Comparison of ENCODE assay signal across 9 cellular contexts in genomic region chr15:84816694-84817460, GRCh38. TPM values are rescaled to one million over a fixed set of nuclear protein-coding genes. Genes with fewer than 3 reads are reported as not detected.
DNase-seq lines count a peak whose midpoint lies in the region; ATAC-seq and TF ChIP-seq lines count a peak whose summit lies in the region.
"Had no signal": no experiment of that assay in that cellular context is flagged by ENCODE, and none has a peak within 500 bp of the region (broad histone marks: within the 10 kb centered on the region; RNA-seq: fewer than 3 reads in every experiment).

A gene with protein sequence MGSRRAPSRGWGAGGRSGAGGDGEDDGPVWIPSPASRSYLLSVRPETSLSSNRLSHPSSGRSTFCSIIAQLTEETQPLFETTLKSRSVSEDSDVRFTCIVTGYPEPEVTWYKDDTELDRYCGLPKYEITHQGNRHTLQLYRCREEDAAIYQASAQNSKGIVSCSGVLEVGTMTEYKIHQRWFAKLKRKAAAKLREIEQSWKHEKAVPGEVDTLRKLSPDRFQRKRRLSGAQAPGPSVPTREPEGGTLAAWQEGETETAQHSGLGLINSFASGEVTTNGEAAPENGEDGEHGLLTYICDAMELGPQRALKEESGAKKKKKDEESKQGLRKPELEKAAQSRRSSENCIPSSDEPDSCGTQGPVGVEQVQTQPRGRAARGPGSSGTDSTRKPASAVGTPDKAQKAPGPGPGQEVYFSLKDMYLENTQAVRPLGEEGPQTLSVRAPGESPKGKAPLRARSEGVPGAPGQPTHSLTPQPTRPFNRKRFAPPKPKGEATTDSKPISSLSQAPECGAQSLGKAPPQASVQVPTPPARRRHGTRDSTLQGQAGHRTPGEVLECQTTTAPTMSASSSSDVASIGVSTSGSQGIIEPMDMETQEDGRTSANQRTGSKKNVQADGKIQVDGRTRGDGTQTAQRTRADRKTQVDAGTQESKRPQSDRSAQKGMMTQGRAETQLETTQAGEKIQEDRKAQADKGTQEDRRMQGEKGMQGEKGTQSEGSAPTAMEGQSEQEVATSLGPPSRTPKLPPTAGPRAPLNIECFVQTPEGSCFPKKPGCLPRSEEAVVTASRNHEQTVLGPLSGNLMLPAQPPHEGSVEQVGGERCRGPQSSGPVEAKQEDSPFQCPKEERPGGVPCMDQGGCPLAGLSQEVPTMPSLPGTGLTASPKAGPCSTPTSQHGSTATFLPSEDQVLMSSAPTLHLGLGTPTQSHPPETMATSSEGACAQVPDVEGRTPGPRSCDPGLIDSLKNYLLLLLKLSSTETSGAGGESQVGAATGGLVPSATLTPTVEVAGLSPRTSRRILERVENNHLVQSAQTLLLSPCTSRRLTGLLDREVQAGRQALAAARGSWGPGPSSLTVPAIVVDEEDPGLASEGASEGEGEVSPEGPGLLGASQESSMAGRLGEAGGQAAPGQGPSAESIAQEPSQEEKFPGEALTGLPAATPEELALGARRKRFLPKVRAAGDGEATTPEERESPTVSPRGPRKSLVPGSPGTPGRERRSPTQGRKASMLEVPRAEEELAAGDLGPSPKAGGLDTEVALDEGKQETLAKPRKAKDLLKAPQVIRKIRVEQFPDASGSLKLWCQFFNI (N-terminal part only) (plus strand): TSS chr15:84817356. CDS start chr15:84817453, 97 bp downstream.

- TF ChIP-seq CTCF in esophagus squamous epithelium (IDR thresholded peaks at IDR 0.05) = peak in 1 of 6 experiments; percentile 2
- peak in 3 of 6 experiments; percentile 22 to 40 (median 28) for TF ChIP-seq CTCF in upper lobe of left lung (IDR thresholded peaks at IDR 0.05)

- TF ChIP-seq POLR2A in esophagus squamous epithelium (IDR thresholded peaks at IDR 0.05) (no peak), upper lobe of left lung (IDR thresholded peaks at IDR 0.05) (no peak)

- no peak for TF ChIP-seq EP300 in upper lobe of left lung (IDR thresholded peaks at IDR 0.05)

- ATAC-seq in upper lobe of left lung (ENCODE audit: low FRiP score in 2 of 2) (peak in 1 of 2 donors; percentile 19), HG02973 (IDR thresholded peaks at IDR 0.05; ENCODE audit: unreplicated experiment) (no peak), HG02571 (IDR thresholded peaks at IDR 0.05; ENCODE audit: unreplicated experiment) (no peak)

- DNase-seq in SHP77 (lab: John Stamatoyannopoulos, UW) (peak; percentile 56 to 85), SHP77 treated with DMSO at 0.1 percent for 48 hours (lab: John Stamatoyannopoulos, UW) (no peak), esophagus squamous epithelium (lab: John Stamatoyannopoulos, UW) (no peak), upper lobe of left lung (peak; percentile 50 to 91), GF-D8 (lab: John Stamatoyannopoulos, UW) (no peak)
- DNase-seq: stimulated activated CD4-positive, alpha-beta T cell treated with anti-CD3 and anti-CD28 coated beads, Interleukin-1b, Interleukin-23, amount 100 ng/mL, for 48 hours had no signal

- intact Hi-C loops in esophagus squamous epithelium (cut with DNase I) = no loop called here

- H3K9ac ChIP-seq in muscle layer of colon (ENCODE audit: low read length) = peak within 1 kb of the TSS; percentile 55

- H3K27me3 ChIP-seq in esophagus squamous epithelium (peaks cover 0 to 12% (median 0%) of the 10 kb centered on the region in 4 donors), muscle layer of colon (ENCODE audit: control insufficient read depth in 1 of 2, insufficient read depth in 2 of 2, low read length in 2 of 2) (no peaks in the 10 kb centered on the region), upper lobe of left lung (no peaks in the 10 kb centered on the region)

- H3K4me1 ChIP-seq in esophagus squamous epithelium = peaks cover 10 to 46% (median 13%) of the 10 kb centered on the region in 3 donors
- peaks cover 38% of the 10 kb centered on the region for H3K4me1 ChIP-seq in muscle layer of colon (ENCODE audit: insufficient read depth, low read length)
- peaks cover 31 to 47% (median 34%) of the 10 kb centered on the region in 4 donors for H3K4me1 ChIP-seq in upper lobe of left lung

- H3K27ac ChIP-seq in esophagus squamous epithelium (peak within 1 kb of the TSS; percentile 37 to 90 (median 72)), muscle layer of colon (ENCODE audit: low read depth, low read length) (peak within 1 kb of the TSS; percentile 74), upper lobe of left lung (peak within 1 kb of the TSS; percentile 79 to 84 (median 80))

- H3K9me3 ChIP-seq in esophagus squamous epithelium (no peaks in the 10 kb centered on the region), muscle layer of colon (ENCODE audit: low read length) (no peaks in the 10 kb centered on the region), upper lobe of left lung (no peaks in the 10 kb centered on the region)

- H3K4me3 ChIP-seq in esophagus squamous epithelium (peak within 1 kb of the TSS in 3 of 4 donors; percentile 23 to 58 (median 39)), muscle layer of colon (ENCODE audit: low read depth in 1 of 2, low read length in 2 of 2) (peak within 1 kb of the TSS; percentile 33 to 55), upper lobe of left lung (peak within 1 kb of the TSS; percentile 8 to 49 (median 38))

- H3K36me3 ChIP-seq in esophagus squamous epithelium (no peaks in the 10 kb centered on the region), muscle layer of colon (ENCODE audit: insufficient read depth, low read length) (peaks cover 4% of the 10 kb centered on the region), upper lobe of left lung (no peaks in the 10 kb centered on the region)

- 70 to 83% methylated on average over 2 to 6 of the region's 61 CpGs for WGBS in esophagus squamous epithelium, 2 donors
- 46 to 71% methylated on average over 5 to 24 of the region's 61 CpGs for WGBS in upper lobe of left lung, 2 donors

RNA-seq across cellular contexts. Expression of the gene that starts here (rescaled TPM):
- 1 to 10 TPM; 1.8 to 4.2 (median 2.7) TPM for total RNA-seq in esophagus squamous epithelium
- total RNA-seq in upper lobe of left lung = 10 to 100 TPM in 5 of 6 donors, 1 to 10 TPM in 1; 7.9 to 36.4 (median 13.0) TPM

Comparison
In these comparisons a context has a peak if more than half of its experiments do, and no peak if none do; other contexts are left out.
1. DNase-seq: peak in SHP77 (2 of 2) and upper lobe of left lung (2 of 2); none in SHP77 treated with DMSO at 0.1 percent for 48 hours (single experiment), esophagus squamous epithelium (single experiment) and GF-D8 (single experiment).
2. Peak in every context shown above with its lines, with median percentiles within 50 percentile points of each other: H3K27ac ChIP-seq and H3K4me3 ChIP-seq.